8 cellular contexts compared by ENCODE assay signal in the genomic region with DNA sequence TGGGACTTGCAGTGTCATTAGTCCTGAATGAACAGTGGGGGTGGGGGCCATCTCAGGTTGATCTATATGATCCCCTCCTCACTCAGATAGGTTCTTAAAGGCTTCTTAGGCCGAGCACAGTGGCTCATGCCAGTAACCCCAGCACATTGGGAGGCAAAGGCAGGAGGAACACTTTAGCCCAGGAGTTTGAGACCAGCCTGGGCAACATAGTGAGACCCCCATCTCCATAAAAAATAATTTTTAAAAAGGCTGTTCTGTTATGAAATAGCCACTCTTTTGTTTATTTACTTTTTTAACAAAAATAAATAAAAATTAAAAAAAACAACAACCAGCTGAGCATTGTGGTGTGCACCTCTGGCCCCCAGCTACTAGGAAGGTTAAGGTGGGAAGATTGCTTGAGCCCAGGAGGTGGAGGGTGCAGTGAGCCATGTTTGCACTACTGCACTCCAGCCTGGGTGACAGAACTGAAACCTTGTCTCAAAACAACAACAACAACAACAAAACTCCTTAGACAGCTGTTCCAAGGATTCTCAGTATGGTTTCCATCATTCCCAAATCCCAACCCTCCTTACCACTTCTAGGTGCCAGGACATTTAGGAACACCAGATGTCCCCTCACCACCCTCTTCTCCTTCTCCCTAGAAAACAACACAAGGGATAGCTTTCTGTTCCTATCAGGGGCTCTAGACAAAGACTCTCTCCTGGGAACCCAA. TPM values are rescaled to one million over a fixed set of nuclear protein-coding genes. Genes with fewer than 3 reads are reported as not detected.
A peak's percentile ranks its signal among the peaks of the same experiment; 100 is the strongest.
DNase-seq lines count a peak whose midpoint lies in the region; ATAC-seq, FAIRE-seq and TF ChIP-seq lines count a peak whose summit lies in the region.

No MANE protein-coding gene starts in this region.

- H3K4me3 ChIP-seq in SU-DHL-6 (ENCODE audit: insufficient read depth, low read length, poor library complexity, severe bottlenecking), result no peak overlapping the region
- H3K4me3 ChIP-seq in skeletal muscle tissue (ENCODE audit: low read length in 3 of 3), result peak overlapping the region; percentile 15 to 56 (median 45)

- no peak for TF ChIP-seq CTCF in SU-DHL-6 (IDR thresholded peaks at IDR 0.05; ENCODE audit: insufficient read depth, low read length, poor library complexity, severe bottlenecking)

- H3K9ac ChIP-seq in SU-DHL-6 (ENCODE audit: low read length) (peak overlapping the region; percentile 24; the same call in 1 of the 2 replicates), skeletal muscle tissue (ENCODE audit: low read depth in 1 of 3, low read length in 3 of 3) (peak overlapping the region; percentile 72 to 94 (median 83))

- H3K79me2 ChIP-seq in SU-DHL-6 (ENCODE audit: insufficient read depth, low read length), result peaks cover 27% of the 10 kb centered on the region

- H3K27me3 ChIP-seq in SU-DHL-6 (ENCODE audit: low read length) (no peaks in the 10 kb centered on the region), skeletal muscle tissue (ENCODE audit: control insufficient read depth in 3 of 3, insufficient read depth in 3 of 3, low read length in 3 of 3) (no peaks in the 10 kb centered on the region)

- peak overlapping the region; percentile 76 for H2AFZ ChIP-seq in SU-DHL-6 (ENCODE audit: low read depth, low read length, severe bottlenecking)

- peak; percentile 18 for FAIRE-seq in GM19239 (lab: Jason Lieb, UNC)

- H3K27ac ChIP-seq in SU-DHL-6 (ENCODE audit: low read depth, low read length) (peak overlapping the region; percentile 43), skeletal muscle tissue (ENCODE audit: low read depth, low read length) (peak overlapping the region; percentile 96)

- H3K9me3 ChIP-seq in SU-DHL-6 (ENCODE audit: insufficient read depth, low read length) (no peaks in the 10 kb centered on the region), skeletal muscle tissue (ENCODE audit: control insufficient read depth in 3 of 3, low read length in 3 of 3) (no peaks in the 10 kb centered on the region)

- H3K4me2 ChIP-seq in SU-DHL-6 (ENCODE audit: low read depth, low read length, poor library complexity, severe bottlenecking), result peak overlapping the region; percentile 55

- no peak for ATAC-seq in GM21390 (IDR thresholded peaks at IDR 0.05; ENCODE audit: unreplicated experiment)
- ATAC-seq in HG02610 (IDR thresholded peaks at IDR 0.05; ENCODE audit: unreplicated experiment), result no peak

- DNase-seq in GM19239 (ENCODE audit: insufficient read length, low spot score) (no peak), fibroblast of peridontal ligament (ENCODE audit: extremely low read depth) (peak; percentile 14), KG1 (lab: John Stamatoyannopoulos, UW) (no peak)
- no peak for DNase-seq in stimulated activated CD4-positive, alpha-beta T cell treated with anti-CD3 and anti-CD28 coated beads, Interleukin-1b, Interleukin-23, amount 100 ng/mL, for 48 hours

- H3K9me2 ChIP-seq in SU-DHL-6 (replicated peaks; ENCODE audit: insufficient read depth, low read length), result no peaks in the 10 kb centered on the region

- no peaks in the 10 kb centered on the region for H3K36me3 ChIP-seq in SU-DHL-6 (ENCODE audit: low read length)
- H3K36me3 ChIP-seq in skeletal muscle tissue (ENCODE audit: control insufficient read depth in 3 of 3, insufficient read depth in 3 of 3, low read length in 3 of 3), result peaks cover 0 to 4% (median 0%) of the 10 kb centered on the region in 3 donors

- H3F3A ChIP-seq in SU-DHL-6 (ENCODE audit: insufficient read depth), result peaks cover 6% of the 10 kb centered on the region; the same call in 1 of the 2 replicates

- H3K4me1 ChIP-seq in skeletal muscle tissue (ENCODE audit: control insufficient read depth in 3 of 3, insufficient read depth in 3 of 3, low read length in 3 of 3), result peaks cover 51 to 71% (median 57%) of the 10 kb centered on the region in 3 donors

- no peaks in the 10 kb centered on the region for H4K20me1 ChIP-seq in SU-DHL-6 (ENCODE audit: low read depth, low read length)

RNA-seq across cellular contexts. Expression of a gene that starts 2.0 kb away (rescaled TPM):
- 30.3 TPM for total RNA-seq in skeletal muscle tissue

RNA-seq across cellular contexts. Expression of a gene that starts 4.7 kb away (rescaled TPM):
- total RNA-seq in skeletal muscle tissue, result 71.0 TPM

RNA-seq across cellular contexts. Expression of a gene that starts 26.3 kb away (rescaled TPM):
- 11.0 TPM for total RNA-seq in skeletal muscle tissue
